In the genomic region with DNA sequence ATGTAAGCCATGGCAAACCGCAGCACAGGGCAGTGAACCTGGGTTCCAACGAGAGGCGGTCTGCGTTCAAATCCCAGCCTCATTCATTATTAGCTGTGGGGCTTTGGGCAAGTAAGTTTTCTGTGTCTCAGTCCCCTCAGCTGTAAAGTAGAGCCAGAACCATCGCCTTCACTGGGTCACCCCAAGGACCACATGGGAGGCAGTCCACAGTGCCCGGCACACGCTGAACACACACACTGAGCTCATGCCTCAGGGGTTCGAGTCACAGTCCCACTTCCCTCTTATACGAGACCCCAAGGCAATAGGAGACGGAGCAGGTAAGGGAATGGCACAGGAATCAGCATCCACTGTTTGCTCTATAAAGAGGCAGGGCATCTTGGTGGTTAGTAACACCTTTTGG, we compare ENCODE assay signal across 17 cellular contexts. TPM values are rescaled to one million over a fixed set of nuclear protein-coding genes. Genes with fewer than 3 reads are reported as not detected.
"Had no signal": no experiment of that assay in that cellular context is flagged by ENCODE, and none has a peak within 500 bp of the region (broad histone marks: within the 10 kb centered on the region; RNA-seq: fewer than 3 reads in every experiment).

No MANE protein-coding gene starts in this region.

- H3K27me3 ChIP-seq: adrenal gland, body of pancreas had no signal

- H3K36me3 ChIP-seq: adrenal gland, neutrophil had no signal

- H3K4me1 ChIP-seq: adrenal gland, body of pancreas had no signal

- DNase-seq: activated CD4-positive, alpha-beta T cell treated with anti-CD3 and anti-CD28 coated beads, Interleukin-2, amount 50 U/mL, for 1 hour; activated naive CD4-positive, alpha-beta T cell treated with anti-CD3 and anti-CD28 coated beads, Interleukin-2, amount 50 U/mL, for 16 hours; activated T-cell treated with anti-CD3 and anti-CD28 coated beads for 4 hours; adrenal gland; body of pancreas; left cardiac atrium; mammary epithelial cell; stimulated activated CD4-positive, alpha-beta T cell treated with anti-CD3 and anti-CD28 coated beads, Interleukin-2, amount 100 ng/mL, for 48 hours; stimulated activated naive CD8-positive, alpha-beta T cell treated with anti-CD3 and anti-CD28 coated beads, Interleukin-15, Interleukin-2, amounts not matched to agents 100 U/mL and 50 U/mL, for 24 hours; T-helper 17 cell had no signal

- H3K4me3 ChIP-seq: adrenal gland, body of pancreas had no signal

- H3K27ac Mint-ChIP-seq: activated T-helper 2 cell treated with anti-CD3 and anti-CD28 coated beads, Interferon-gamma antibody, Interleukin-2, Interleukin-4, amounts not matched to agents 10 μg/mL and 5 μg/mL and 100 μg/mL, durations not matched to agents 14 hours and 24 hours and 36 hours; T-helper 17 cell had no signal

- H3K4me3 Mint-ChIP-seq: T-helper 17 cell had no signal

- H3K27ac ChIP-seq: adrenal gland, body of pancreas, neutrophil had no signal

- H3K9me3 Mint-ChIP-seq: activated T-helper 2 cell treated with anti-CD3 and anti-CD28 coated beads, Interferon-gamma antibody, Interleukin-2, Interleukin-4, amounts not matched to agents 10 μg/mL and 5 μg/mL and 100 μg/mL, durations not matched to agents 14 hours and 24 hours and 36 hours had no signal

- FAIRE-seq: endometrium had no signal

- H3K9me3 ChIP-seq: adrenal gland, body of pancreas, neutrophil had no signal

RNA-seq across cellular contexts. Expression of a gene that starts 19.1 kb away (rescaled TPM):
- total RNA-seq: activated CD8-positive, alpha-beta memory T cell treated with anti-CD3 and anti-CD28 coated beads for 36 hours; adrenal gland; body of pancreas; dermis microvascular lymphatic vessel endothelial cell; esophagus mucosa; left cardiac atrium; mammary epithelial cell; T-helper 17 cell; urinary bladder had no signal
- polyA plus RNA-seq: adrenal gland, mammary epithelial cell, urinary bladder had no signal
